Comparison of ENCODE assay signal across 1 cellular context in genomic region chr3:142595951-142596725, GRCh38.
TF ChIP-seq lines count a peak whose summit lies in the region.

TSS of gene PLS1 (plus strand) at chr3:142596393. CDS start at chr3:142664238, 67,845 bp downstream.

TF ChIP-seq in K562, 482 proteins besides CTCF, POLR2A, EP300 and RAD21 (continued from another document and continues in another):
- TF ChIP-seq, protein P1, sequence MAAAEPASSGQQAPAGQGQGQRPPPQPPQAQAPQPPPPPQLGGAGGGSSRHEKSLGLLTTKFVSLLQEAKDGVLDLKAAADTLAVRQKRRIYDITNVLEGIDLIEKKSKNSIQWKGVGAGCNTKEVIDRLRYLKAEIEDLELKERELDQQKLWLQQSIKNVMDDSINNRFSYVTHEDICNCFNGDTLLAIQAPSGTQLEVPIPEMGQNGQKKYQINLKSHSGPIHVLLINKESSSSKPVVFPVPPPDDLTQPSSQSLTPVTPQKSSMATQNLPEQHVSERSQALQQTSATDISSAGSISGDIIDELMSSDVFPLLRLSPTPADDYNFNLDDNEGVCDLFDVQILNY (CRISPR knock-in tag; IDR thresholded peaks at IDR 0.05), result no peak
- TF ChIP-seq VEZF1 (CRISPR knock-in tag; IDR thresholded peaks at IDR 0.05) (peak; percentile 72), TARDBP (IDR thresholded peaks at IDR 0.05) (peak; percentile 82; the same call in 1 of the 2 replicates), MBD2 (IDR thresholded peaks at IDR 0.05; ENCODE audit: borderline replicate concordance, low read depth) (no peak), GTF2A2 (tag; IDR thresholded peaks at IDR 0.05) (no peak), MTA2 (IDR thresholded peaks at IDR 0.05; ENCODE audit: low read depth) (no peak), THAP7 (CRISPR knock-in tag; IDR thresholded peaks at IDR 0.05) (no peak), SAFB (IDR thresholded peaks at IDR 0.05; ENCODE audit: borderline replicate concordance, low read depth, low read length) (peak; percentile 87), SMAD2 (IDR thresholded peaks at IDR 0.05; ENCODE audit: low read depth, low read length) (no peak), ZFP36 (IDR thresholded peaks at IDR 0.05; ENCODE audit: low read depth, low read length, partially characterized antibody) (no peak), XRCC4 (IDR thresholded peaks at IDR 0.05; ENCODE audit: extremely low read depth, insufficient read depth, insufficient read length) (no peak), MEF2D (tag; conservative IDR thresholded peaks at IDR 0.05; ENCODE audit: low read depth) (no peak), YBX1 (IDR thresholded peaks at IDR 0.05) (no peak), NFIC (IDR thresholded peaks at IDR 0.05) (peak; percentile 45), MAFF (IDR thresholded peaks at IDR 0.05; ENCODE audit: low read length) (no peak), ZNF124 (CRISPR knock-in tag; IDR thresholded peaks at IDR 0.05) (no peak), HCFC1 (IDR thresholded peaks at IDR 0.05; ENCODE audit: low read depth, low read length) (peak; percentile 68), RERE (CRISPR knock-in tag; IDR thresholded peaks at IDR 0.05; ENCODE audit: borderline replicate concordance) (peak; percentile 49; the same call in 1 of the 2 replicates), EGR1 (conservative IDR thresholded peaks at IDR 0.05) (peak; percentile 54; the same call in 1 of the 2 replicates), ZNF282 (CRISPR knock-in tag; IDR thresholded peaks at IDR 0.05) (no peak), E2F1 (CRISPR knock-in tag; IDR thresholded peaks at IDR 0.05) (peak; percentile 86), ARID2 (IDR thresholded peaks at IDR 0.05) (no peak), HDAC3 (IDR thresholded peaks at IDR 0.05; ENCODE audit: borderline replicate concordance, partially characterized antibody) (peak; percentile 81), HNRNPK (IDR thresholded peaks at IDR 0.05; ENCODE audit: low read depth, low read length, poor library complexity, severe bottlenecking) (no peak), SIRT6 (IDR thresholded peaks at IDR 0.05; ENCODE audit: low read depth, low read length) (no peak), TEAD2 (tag; IDR thresholded peaks at IDR 0.05) (no peak), ARID1B (IDR thresholded peaks at IDR 0.05) (peak; percentile 58), BRD4 (IDR thresholded peaks at IDR 0.05) (no peak), CC2D1A (IDR thresholded peaks at IDR 0.05) (peak; percentile 42; the same call in 1 of the 2 replicates), KDM2B (CRISPR knock-in tag; IDR thresholded peaks at IDR 0.05) (peak; percentile 8; the same call in 1 of the 2 replicates), TCF3 (CRISPR knock-in tag; IDR thresholded peaks at IDR 0.05) (no peak; the same call in 1 of the 2 replicates), ZNF696 (CRISPR knock-in tag; conservative IDR thresholded peaks at IDR 0.05) (no peak), SMARCE1 (IDR thresholded peaks at IDR 0.05) (0 out of 2 replicates have a peak, but pooled peaks have one; percentile 13), ZNF184 (CRISPR knock-in tag; IDR thresholded peaks at IDR 0.05) (no peak), HEY1 (CRISPR knock-in tag; IDR thresholded peaks at IDR 0.05; ENCODE audit: borderline replicate concordance) (no peak), KDM5B (IDR thresholded peaks at IDR 0.05; ENCODE audit: insufficient replicate concordance, low read depth, low read length) (peak; percentile 91), CHD2 (IDR thresholded peaks at IDR 0.05; ENCODE audit: low read depth, low read length) (no peak), FOSL1 (tag; conservative IDR thresholded peaks at IDR 0.05) (peak; percentile 20), SMAD3 (CRISPR knock-in tag; conservative IDR thresholded peaks at IDR 0.05) (no peak), PURB (CRISPR knock-in tag; IDR thresholded peaks at IDR 0.05; ENCODE audit: low read depth) (no peak), KLF13 (tag; IDR thresholded peaks at IDR 0.05; ENCODE audit: borderline replicate concordance, low read depth) (0 out of 2 replicates have a peak, but pooled peaks have one; percentile 3), CREM (IDR thresholded peaks at IDR 0.05; ENCODE audit: low read depth) (peak; percentile 63), ZFPM2 (CRISPR knock-in tag; IDR thresholded peaks at IDR 0.05) (no peak), ZBTB9 (CRISPR knock-in tag; IDR thresholded peaks at IDR 0.05) (no peak), AFF4 (CRISPR knock-in tag; IDR thresholded peaks at IDR 0.05) (peak; percentile 81), EZH2 (IDR thresholded peaks at IDR 0.05; ENCODE audit: borderline replicate concordance, low read depth, low read length) (no peak), ZNF780A (CRISPR knock-in tag; IDR thresholded peaks at IDR 0.05) (no peak), ZSCAN32 (CRISPR knock-in tag; IDR thresholded peaks at IDR 0.05) (no peak), E2F3 (CRISPR knock-in tag; IDR thresholded peaks at IDR 0.05) (peak; percentile 83), CBX2 (IDR thresholded peaks at IDR 0.05; ENCODE audit: insufficient read depth, low read length, poor library complexity, severe bottlenecking) (no peak)
- TF ChIP-seq, protein P2, sequence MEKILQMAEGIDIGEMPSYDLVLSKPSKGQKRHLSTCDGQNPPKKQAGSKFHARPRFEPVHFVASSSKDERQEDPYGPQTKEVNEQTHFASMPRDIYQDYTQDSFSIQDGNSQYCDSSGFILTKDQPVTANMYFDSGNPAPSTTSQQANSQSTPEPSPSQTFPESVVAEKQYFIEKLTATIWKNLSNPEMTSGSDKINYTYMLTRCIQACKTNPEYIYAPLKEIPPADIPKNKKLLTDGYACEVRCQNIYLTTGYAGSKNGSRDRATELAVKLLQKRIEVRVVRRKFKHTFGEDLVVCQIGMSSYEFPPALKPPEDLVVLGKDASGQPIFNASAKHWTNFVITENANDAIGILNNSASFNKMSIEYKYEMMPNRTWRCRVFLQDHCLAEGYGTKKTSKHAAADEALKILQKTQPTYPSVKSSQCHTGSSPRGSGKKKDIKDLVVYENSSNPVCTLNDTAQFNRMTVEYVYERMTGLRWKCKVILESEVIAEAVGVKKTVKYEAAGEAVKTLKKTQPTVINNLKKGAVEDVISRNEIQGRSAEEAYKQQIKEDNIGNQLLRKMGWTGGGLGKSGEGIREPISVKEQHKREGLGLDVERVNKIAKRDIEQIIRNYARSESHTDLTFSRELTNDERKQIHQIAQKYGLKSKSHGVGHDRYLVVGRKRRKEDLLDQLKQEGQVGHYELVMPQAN (IDR thresholded peaks at IDR 0.05; ENCODE audit: borderline replicate concordance), result no peak
- TF ChIP-seq, protein P3, sequence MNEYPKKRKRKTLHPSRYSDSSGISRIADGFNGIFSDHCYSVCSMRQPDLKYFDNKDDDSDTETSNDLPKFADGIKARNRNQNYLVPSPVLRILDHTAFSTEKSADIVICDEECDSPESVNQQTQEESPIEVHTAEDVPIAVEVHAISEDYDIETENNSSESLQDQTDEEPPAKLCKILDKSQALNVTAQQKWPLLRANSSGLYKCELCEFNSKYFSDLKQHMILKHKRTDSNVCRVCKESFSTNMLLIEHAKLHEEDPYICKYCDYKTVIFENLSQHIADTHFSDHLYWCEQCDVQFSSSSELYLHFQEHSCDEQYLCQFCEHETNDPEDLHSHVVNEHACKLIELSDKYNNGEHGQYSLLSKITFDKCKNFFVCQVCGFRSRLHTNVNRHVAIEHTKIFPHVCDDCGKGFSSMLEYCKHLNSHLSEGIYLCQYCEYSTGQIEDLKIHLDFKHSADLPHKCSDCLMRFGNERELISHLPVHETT (CRISPR knock-in tag; conservative IDR thresholded peaks at IDR 0.05 in 1 of 2, IDR thresholded peaks at IDR 0.05 in 1 of 2), result no peak
